In genomic region chr6:158168054-158168303, GRCh38 we compare ENCODE assay signal across 8 cellular contexts. TPM values are rescaled to one million over a fixed set of nuclear protein-coding genes. Genes with fewer than 3 reads are reported as not detected.
A peak's percentile ranks its signal among the peaks of the same experiment; 100 is the strongest.
DNase-seq lines count a peak whose midpoint lies in the region; ATAC-seq and TF ChIP-seq lines count a peak whose summit lies in the region.

SERAC1 (minus strand) TSS chr6:158168262; CDS start chr6:158158363, 9,899 bp downstream.

- no peak for TF ChIP-seq POLR2A in body of pancreas (IDR thresholded peaks at IDR 0.05)

- 0% methylated on average over 28 of the region's 29 CpGs; no CpG with 5 or more reads in 1 of the 2 donors for WGBS in body of pancreas, 2 donors
- WGBS in lung, 2 donors: 1% methylated on average over 24 to 29 of the region's 29 CpGs

- H3K36me3 ChIP-seq in cardiac muscle cell (no peaks in the 10 kb centered on the region), body of pancreas (replicated peaks in 1 of 2; ENCODE audit: insufficient read depth in 1 of 2, low read depth in 2 of 2) (no peaks in the 10 kb centered on the region), lung (ENCODE audit: control insufficient read depth in 2 of 2, insufficient read depth in 2 of 2, low read length in 2 of 2) (no peaks in the 10 kb centered on the region), upper lobe of right lung (no peaks in the 10 kb centered on the region)

- H3K9me3 ChIP-seq in cardiac muscle cell (ENCODE audit: low read depth) (no peaks in the 10 kb centered on the region), body of pancreas (no peaks in the 10 kb centered on the region), lung (ENCODE audit: control insufficient read depth in 2 of 2, insufficient read depth in 1 of 2, low read length in 1 of 2) (no peaks in the 10 kb centered on the region), upper lobe of right lung (no peaks in the 10 kb centered on the region)

- H3K4me3 ChIP-seq in cardiac muscle cell (peak within 1 kb of the TSS; percentile 65), body of pancreas (peak within 1 kb of the TSS; percentile 72 to 75), lung (peak within 1 kb of the TSS; percentile 87), upper lobe of right lung (peak within 1 kb of the TSS; percentile 88)

- H3K4me1 ChIP-seq in cardiac muscle cell (ENCODE audit: low read depth): no peaks in the 10 kb centered on the region
- H3K4me1 ChIP-seq in body of pancreas: peaks cover 18% of the 10 kb centered on the region
- H3K4me1 ChIP-seq in lung (ENCODE audit: control insufficient read depth in 2 of 2, insufficient read depth in 2 of 2, low read length in 2 of 2): peaks cover 0 to 3% of the 10 kb centered on the region in 2 donors
- peaks cover 11% of the 10 kb centered on the region for H3K4me1 ChIP-seq in upper lobe of right lung

- no peak for TF ChIP-seq CTCF in cardiac muscle cell (IDR thresholded peaks at IDR 0.05; ENCODE audit: low read depth, low read length)
- TF ChIP-seq CTCF in body of pancreas (IDR thresholded peaks at IDR 0.05): peak in 1 of 7 experiments; percentile 1
- no peak for TF ChIP-seq CTCF in lung (IDR thresholded peaks at IDR 0.05; ENCODE audit: control extremely low read depth, extremely low read depth)
- TF ChIP-seq CTCF in upper lobe of right lung (IDR thresholded peaks at IDR 0.05): no peak

- no peak for DNase-seq in cardiac muscle cell (ENCODE audit: low read depth in 1 of 2, low spot score in 1 of 2)
- no peak for DNase-seq in cardiac septum (ENCODE audit: low spot score)
- no peak for DNase-seq in body of pancreas
- DNase-seq in lung (ENCODE audit: low spot score): no peak
- no peak for DNase-seq in upper lobe of right lung
- no peak for DNase-seq in 8988T
- DNase-seq in LoVo (ENCODE audit: low spot score): no peak

- H3K27me3 ChIP-seq in cardiac muscle cell (no peaks in the 10 kb centered on the region), body of pancreas (no peaks in the 10 kb centered on the region), lung (ENCODE audit: control insufficient read depth, insufficient read depth) (no peaks in the 10 kb centered on the region), upper lobe of right lung (no peaks in the 10 kb centered on the region)

- intact Hi-C loops in cardiac septum (cut with DNase I) (no loop called here), body of pancreas (cut with DNase I) (no loop called here), upper lobe of right lung (cut with DNase I) (no loop called here)

- ATAC-seq in body of pancreas: no peak
- no peak for ATAC-seq in lung (ENCODE audit: insufficient read depth, low FRiP score)
- no peak for ATAC-seq in upper lobe of right lung
- no peak for ATAC-seq in HG02678 (IDR thresholded peaks at IDR 0.05; ENCODE audit: unreplicated experiment)

- H3K27ac ChIP-seq in cardiac muscle cell: peak within 1 kb of the TSS; percentile 91
- H3K27ac ChIP-seq in body of pancreas: peak within 1 kb of the TSS; percentile 91 to 97 (median 96)
- H3K27ac ChIP-seq in lung (ENCODE audit: low read depth in 1 of 2, low read length in 1 of 2): peak within 1 kb of the TSS; percentile 93 to 98
- peak within 1 kb of the TSS; percentile 95 for H3K27ac ChIP-seq in upper lobe of right lung

RNA-seq across cellular contexts. Expression of gene SERAC1, which starts in this region (rescaled TPM):
- 6.4 and 8.7 TPM in 2 replicates for total RNA-seq in cardiac muscle cell
- 10.2 and 17.4 TPM in 2 replicates for polyA plus RNA-seq in cardiac muscle cell
- 4.1 TPM for total RNA-seq in cardiac septum
- 10 to 100 TPM; 10.5 to 14.8 TPM for total RNA-seq in body of pancreas
- 10 to 100 TPM in 1 of 2 donors, 1 to 10 TPM in 1; 5.6 to 10.1 TPM for total RNA-seq in lung
- polyA plus RNA-seq in lung: 1 to 10 TPM; 3.1 to 4.1 TPM
- total RNA-seq in upper lobe of right lung: 7.5 TPM
